Comparison of ENCODE assay signal across 1 cellular context in the genomic region with DNA sequence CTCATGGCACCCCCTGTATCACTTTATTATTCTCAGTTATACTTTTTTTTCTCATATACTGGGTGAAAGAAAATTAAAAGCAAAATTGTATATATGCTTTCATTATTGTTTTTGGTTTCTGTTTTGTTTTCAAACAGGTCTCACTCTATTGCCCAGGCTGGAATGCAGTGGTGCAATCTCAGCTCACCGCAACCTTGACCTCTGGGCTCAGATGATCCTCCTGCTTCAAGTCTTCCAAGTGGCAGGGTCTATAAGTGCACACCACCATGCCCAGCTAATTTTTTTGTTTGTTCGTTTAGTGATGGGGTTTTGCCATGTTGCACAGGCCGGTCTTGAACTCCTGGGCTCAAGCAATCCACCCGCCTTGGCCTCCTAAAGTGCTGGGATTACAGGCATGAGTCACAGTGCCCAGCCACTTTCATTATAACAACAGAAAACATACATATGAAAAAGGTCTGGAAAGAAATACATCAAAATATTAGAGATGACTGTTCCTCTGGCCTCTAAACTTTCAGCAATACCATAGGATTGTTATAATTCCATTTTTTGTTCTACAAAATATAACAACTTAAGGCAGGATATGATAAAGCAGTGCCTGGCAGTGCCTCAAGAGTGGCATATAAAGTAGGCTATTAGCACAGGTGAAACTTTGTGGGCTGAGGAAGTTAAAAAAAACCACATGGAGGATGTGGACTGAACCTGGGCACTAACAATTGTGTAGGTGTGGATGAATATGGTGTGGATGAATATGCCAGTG.
A peak's percentile ranks its signal among the peaks of the same experiment; 100 is the strongest.
TF ChIP-seq lines count a peak whose summit lies in the region.

No MANE protein-coding gene starts in this region.

TF ChIP-seq in HepG2, 621 proteins besides CTCF, POLR2A, EP300 and RAD21 (continued from another document and continues in another):
- TF ChIP-seq, protein P1, sequence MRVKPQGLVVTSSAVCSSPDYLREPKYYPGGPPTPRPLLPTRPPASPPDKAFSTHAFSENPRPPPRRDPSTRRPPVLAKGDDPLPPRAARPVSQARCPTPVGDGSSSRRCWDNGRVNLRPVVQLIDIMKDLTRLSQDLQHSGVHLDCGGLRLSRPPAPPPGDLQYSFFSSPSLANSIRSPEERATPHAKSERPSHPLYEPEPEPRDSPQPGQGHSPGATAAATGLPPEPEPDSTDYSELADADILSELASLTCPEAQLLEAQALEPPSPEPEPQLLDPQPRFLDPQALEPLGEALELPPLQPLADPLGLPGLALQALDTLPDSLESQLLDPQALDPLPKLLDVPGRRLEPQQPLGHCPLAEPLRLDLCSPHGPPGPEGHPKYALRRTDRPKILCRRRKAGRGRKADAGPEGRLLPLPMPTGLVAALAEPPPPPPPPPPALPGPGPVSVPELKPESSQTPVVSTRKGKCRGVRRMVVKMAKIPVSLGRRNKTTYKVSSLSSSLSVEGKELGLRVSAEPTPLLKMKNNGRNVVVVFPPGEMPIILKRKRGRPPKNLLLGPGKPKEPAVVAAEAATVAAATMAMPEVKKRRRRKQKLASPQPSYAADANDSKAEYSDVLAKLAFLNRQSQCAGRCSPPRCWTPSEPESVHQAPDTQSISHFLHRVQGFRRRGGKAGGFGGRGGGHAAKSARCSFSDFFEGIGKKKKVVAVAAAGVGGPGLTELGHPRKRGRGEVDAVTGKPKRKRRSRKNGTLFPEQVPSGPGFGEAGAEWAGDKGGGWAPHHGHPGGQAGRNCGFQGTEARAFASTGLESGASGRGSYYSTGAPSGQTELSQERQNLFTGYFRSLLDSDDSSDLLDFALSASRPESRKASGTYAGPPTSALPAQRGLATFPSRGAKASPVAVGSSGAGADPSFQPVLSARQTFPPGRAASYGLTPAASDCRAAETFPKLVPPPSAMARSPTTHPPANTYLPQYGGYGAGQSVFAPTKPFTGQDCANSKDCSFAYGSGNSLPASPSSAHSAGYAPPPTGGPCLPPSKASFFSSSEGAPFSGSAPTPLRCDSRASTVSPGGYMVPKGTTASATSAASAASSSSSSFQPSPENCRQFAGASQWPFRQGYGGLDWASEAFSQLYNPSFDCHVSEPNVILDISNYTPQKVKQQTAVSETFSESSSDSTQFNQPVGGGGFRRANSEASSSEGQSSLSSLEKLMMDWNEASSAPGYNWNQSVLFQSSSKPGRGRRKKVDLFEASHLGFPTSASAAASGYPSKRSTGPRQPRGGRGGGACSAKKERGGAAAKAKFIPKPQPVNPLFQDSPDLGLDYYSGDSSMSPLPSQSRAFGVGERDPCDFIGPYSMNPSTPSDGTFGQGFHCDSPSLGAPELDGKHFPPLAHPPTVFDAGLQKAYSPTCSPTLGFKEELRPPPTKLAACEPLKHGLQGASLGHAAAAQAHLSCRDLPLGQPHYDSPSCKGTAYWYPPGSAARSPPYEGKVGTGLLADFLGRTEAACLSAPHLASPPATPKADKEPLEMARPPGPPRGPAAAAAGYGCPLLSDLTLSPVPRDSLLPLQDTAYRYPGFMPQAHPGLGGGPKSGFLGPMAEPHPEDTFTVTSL (CRISPR knock-in tag; IDR thresholded peaks at IDR 0.05; ENCODE audit: borderline replicate concordance) = peak; percentile 48; the same call in 1 of the 2 replicates
- TF ChIP-seq XBP1 (CRISPR knock-in tag; IDR thresholded peaks at IDR 0.05) (no peak), SIX1 (CRISPR knock-in tag; IDR thresholded peaks at IDR 0.05; ENCODE audit: borderline replicate concordance) (peak; percentile 24; the same call in 1 of the 2 replicates), ZNF607 (CRISPR knock-in tag; IDR thresholded peaks at IDR 0.05; ENCODE audit: borderline replicate concordance) (no peak), U2AF1 (optimal IDR thresholded peaks at IDR 0.05; ENCODE audit: low read depth, low read length) (no peak), NR2F6 (IDR thresholded peaks at IDR 0.05) (peak; percentile 97), NR2F6 (CRISPR knock-in tag; IDR thresholded peaks at IDR 0.05) (peak; percentile 97), KLF9 (CRISPR knock-in tag; IDR thresholded peaks at IDR 0.05; ENCODE audit: low read depth) (0 out of 2 replicates have a peak, but pooled peaks have one; percentile 21), SIX4 (CRISPR knock-in tag; IDR thresholded peaks at IDR 0.05) (0 out of 2 replicates have a peak, but pooled peaks have one; percentile 39), CREB1 (IDR thresholded peaks at IDR 0.05) (no peak), CREB1 (CRISPR knock-in tag; IDR thresholded peaks at IDR 0.05) (peak; percentile 34; the same call in 1 of the 2 replicates), ZNF335 (CRISPR knock-in tag; IDR thresholded peaks at IDR 0.05) (no peak), RFX1 (IDR thresholded peaks at IDR 0.05) (no peak), ZNF564 (CRISPR knock-in tag; IDR thresholded peaks at IDR 0.05) (no peak), SAP130 (CRISPR knock-in tag; IDR thresholded peaks at IDR 0.05; ENCODE audit: low read depth) (0 out of 2 replicates have a peak, but pooled peaks have one; percentile 33), ZNF34 (CRISPR knock-in tag; IDR thresholded peaks at IDR 0.05; ENCODE audit: borderline replicate concordance) (no peak), HMG20B (CRISPR knock-in tag; conservative IDR thresholded peaks at IDR 0.05) (peak; percentile 62; the same call in 1 of the 2 replicates), ZNF20 (CRISPR knock-in tag; IDR thresholded peaks at IDR 0.05) (no peak), KDM6A (CRISPR knock-in tag; IDR thresholded peaks at IDR 0.05; ENCODE audit: low read depth) (0 out of 2 replicates have a peak, but pooled peaks have one; percentile 33), REPIN1 (CRISPR knock-in tag; IDR thresholded peaks at IDR 0.05; ENCODE audit: borderline replicate concordance, low read depth) (no peak), GATA4 (IDR thresholded peaks at IDR 0.05; ENCODE audit: borderline replicate concordance, low read depth) (no peak), KDM4B (CRISPR knock-in tag; IDR thresholded peaks at IDR 0.05) (no peak), ZNF644 (CRISPR knock-in tag; IDR thresholded peaks at IDR 0.05; ENCODE audit: low read depth) (peak; percentile 71), POLR2AphosphoS2 (IDR thresholded peaks at IDR 0.05; ENCODE audit: low read depth, low read length) (no peak), BCL6 (CRISPR knock-in tag; IDR thresholded peaks at IDR 0.05) (peak; percentile 64; the same call in 1 of the 2 replicates), HOXA3 (CRISPR knock-in tag; IDR thresholded peaks at IDR 0.05) (no peak), ZBTB7B (CRISPR knock-in tag; IDR thresholded peaks at IDR 0.05) (no peak), MTA1 (CRISPR knock-in tag; IDR thresholded peaks at IDR 0.05; ENCODE audit: borderline replicate concordance) (no peak), ZNF614 (CRISPR knock-in tag; IDR thresholded peaks at IDR 0.05; ENCODE audit: borderline replicate concordance) (0 out of 2 replicates have a peak, but pooled peaks have one; percentile 19), ZNF12 (CRISPR knock-in tag; IDR thresholded peaks at IDR 0.05) (no peak), HMGA1 (CRISPR knock-in tag; conservative IDR thresholded peaks at IDR 0.05) (no peak), MED1 (CRISPR knock-in tag; IDR thresholded peaks at IDR 0.05) (peak; percentile 43; the same call in 1 of the 2 replicates), ZFP82 (CRISPR knock-in tag; IDR thresholded peaks at IDR 0.05; ENCODE audit: borderline replicate concordance) (no peak), ZNF501 (CRISPR knock-in tag; IDR thresholded peaks at IDR 0.05) (no peak), HES4 (CRISPR knock-in tag; IDR thresholded peaks at IDR 0.05; ENCODE audit: borderline replicate concordance) (no peak), SOX13 (IDR thresholded peaks at IDR 0.05) (0 out of 2 replicates have a peak, but pooled peaks have one; percentile 18), SOX13 (CRISPR knock-in tag; conservative IDR thresholded peaks at IDR 0.05 in 1 of 2, IDR thresholded peaks at IDR 0.05 in 1 of 2) (peak in 1 of 2 experiments; percentile 76; a peak in 2 of 4 replicates), YEATS2 (CRISPR knock-in tag; IDR thresholded peaks at IDR 0.05; ENCODE audit: borderline replicate concordance) (no peak), SALL1 (CRISPR knock-in tag; IDR thresholded peaks at IDR 0.05) (peak; percentile 92), FOXA1 (IDR thresholded peaks at IDR 0.05) (no peak), FOXA1 (CRISPR knock-in tag; IDR thresholded peaks at IDR 0.05) (no peak), SOX5 (CRISPR knock-in tag; IDR thresholded peaks at IDR 0.05; ENCODE audit: borderline replicate concordance) (peak; percentile 52; the same call in 1 of the 2 replicates), U2AF2 (IDR thresholded peaks at IDR 0.05; ENCODE audit: low read depth, low read length) (no peak), ZMYM3 (CRISPR knock-in tag; IDR thresholded peaks at IDR 0.05) (peak; percentile 48; the same call in 1 of the 2 replicates)
- TF ChIP-seq, protein P2, sequence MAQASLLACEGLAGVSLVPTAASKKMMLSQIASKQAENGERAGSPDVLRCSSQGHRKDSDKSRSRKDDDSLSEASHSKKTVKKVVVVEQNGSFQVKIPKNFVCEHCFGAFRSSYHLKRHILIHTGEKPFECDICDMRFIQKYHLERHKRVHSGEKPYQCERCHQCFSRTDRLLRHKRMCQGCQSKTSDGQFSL (CRISPR knock-in tag; IDR thresholded peaks at IDR 0.05) = no peak
- TF ChIP-seq, protein P3, sequence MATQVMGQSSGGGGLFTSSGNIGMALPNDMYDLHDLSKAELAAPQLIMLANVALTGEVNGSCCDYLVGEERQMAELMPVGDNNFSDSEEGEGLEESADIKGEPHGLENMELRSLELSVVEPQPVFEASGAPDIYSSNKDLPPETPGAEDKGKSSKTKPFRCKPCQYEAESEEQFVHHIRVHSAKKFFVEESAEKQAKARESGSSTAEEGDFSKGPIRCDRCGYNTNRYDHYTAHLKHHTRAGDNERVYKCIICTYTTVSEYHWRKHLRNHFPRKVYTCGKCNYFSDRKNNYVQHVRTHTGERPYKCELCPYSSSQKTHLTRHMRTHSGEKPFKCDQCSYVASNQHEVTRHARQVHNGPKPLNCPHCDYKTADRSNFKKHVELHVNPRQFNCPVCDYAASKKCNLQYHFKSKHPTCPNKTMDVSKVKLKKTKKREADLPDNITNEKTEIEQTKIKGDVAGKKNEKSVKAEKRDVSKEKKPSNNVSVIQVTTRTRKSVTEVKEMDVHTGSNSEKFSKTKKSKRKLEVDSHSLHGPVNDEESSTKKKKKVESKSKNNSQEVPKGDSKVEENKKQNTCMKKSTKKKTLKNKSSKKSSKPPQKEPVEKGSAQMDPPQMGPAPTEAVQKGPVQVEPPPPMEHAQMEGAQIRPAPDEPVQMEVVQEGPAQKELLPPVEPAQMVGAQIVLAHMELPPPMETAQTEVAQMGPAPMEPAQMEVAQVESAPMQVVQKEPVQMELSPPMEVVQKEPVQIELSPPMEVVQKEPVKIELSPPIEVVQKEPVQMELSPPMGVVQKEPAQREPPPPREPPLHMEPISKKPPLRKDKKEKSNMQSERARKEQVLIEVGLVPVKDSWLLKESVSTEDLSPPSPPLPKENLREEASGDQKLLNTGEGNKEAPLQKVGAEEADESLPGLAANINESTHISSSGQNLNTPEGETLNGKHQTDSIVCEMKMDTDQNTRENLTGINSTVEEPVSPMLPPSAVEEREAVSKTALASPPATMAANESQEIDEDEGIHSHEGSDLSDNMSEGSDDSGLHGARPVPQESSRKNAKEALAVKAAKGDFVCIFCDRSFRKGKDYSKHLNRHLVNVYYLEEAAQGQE (IDR thresholded peaks at IDR 0.05; ENCODE audit: borderline replicate concordance in 1 of 2, low read depth in 1 of 2, low read length in 2 of 2) = 0 out of 4 replicates have a peak, but pooled peaks of 1 of the 2 experiments have one; percentile 21
- TF ChIP-seq, protein P4, sequence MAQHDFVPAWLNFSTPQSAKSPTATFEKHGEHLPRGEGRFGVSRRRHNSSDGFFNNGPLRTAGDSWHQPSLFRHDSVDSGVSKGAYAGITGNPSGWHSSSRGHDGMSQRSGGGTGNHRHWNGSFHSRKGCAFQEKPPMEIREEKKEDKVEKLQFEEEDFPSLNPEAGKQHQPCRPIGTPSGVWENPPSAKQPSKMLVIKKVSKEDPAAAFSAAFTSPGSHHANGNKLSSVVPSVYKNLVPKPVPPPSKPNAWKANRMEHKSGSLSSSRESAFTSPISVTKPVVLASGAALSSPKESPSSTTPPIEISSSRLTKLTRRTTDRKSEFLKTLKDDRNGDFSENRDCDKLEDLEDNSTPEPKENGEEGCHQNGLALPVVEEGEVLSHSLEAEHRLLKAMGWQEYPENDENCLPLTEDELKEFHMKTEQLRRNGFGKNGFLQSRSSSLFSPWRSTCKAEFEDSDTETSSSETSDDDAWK (CRISPR knock-in tag; IDR thresholded peaks at IDR 0.05) = no peak
- TF ChIP-seq, protein P5, sequence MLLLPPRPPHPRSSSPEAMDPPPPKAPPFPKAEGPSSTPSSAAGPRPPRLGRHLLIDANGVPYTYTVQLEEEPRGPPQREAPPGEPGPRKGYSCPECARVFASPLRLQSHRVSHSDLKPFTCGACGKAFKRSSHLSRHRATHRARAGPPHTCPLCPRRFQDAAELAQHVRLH (CRISPR knock-in tag; IDR thresholded peaks at IDR 0.05; ENCODE audit: borderline replicate concordance, low read depth) = peak; percentile 38; the same call in 1 of the 2 replicates
- TF ChIP-seq, protein P6, sequence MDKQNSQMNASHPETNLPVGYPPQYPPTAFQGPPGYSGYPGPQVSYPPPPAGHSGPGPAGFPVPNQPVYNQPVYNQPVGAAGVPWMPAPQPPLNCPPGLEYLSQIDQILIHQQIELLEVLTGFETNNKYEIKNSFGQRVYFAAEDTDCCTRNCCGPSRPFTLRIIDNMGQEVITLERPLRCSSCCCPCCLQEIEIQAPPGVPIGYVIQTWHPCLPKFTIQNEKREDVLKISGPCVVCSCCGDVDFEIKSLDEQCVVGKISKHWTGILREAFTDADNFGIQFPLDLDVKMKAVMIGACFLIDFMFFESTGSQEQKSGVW (CRISPR knock-in tag; IDR thresholded peaks at IDR 0.05; ENCODE audit: borderline replicate concordance) = no peak
- TF ChIP-seq, protein P7, sequence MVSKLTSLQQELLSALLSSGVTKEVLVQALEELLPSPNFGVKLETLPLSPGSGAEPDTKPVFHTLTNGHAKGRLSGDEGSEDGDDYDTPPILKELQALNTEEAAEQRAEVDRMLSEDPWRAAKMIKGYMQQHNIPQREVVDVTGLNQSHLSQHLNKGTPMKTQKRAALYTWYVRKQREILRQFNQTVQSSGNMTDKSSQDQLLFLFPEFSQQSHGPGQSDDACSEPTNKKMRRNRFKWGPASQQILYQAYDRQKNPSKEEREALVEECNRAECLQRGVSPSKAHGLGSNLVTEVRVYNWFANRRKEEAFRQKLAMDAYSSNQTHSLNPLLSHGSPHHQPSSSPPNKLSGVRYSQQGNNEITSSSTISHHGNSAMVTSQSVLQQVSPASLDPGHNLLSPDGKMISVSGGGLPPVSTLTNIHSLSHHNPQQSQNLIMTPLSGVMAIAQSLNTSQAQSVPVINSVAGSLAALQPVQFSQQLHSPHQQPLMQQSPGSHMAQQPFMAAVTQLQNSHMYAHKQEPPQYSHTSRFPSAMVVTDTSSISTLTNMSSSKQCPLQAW (CRISPR knock-in tag; IDR thresholded peaks at IDR 0.05) = no peak
- TF ChIP-seq, protein P8, sequence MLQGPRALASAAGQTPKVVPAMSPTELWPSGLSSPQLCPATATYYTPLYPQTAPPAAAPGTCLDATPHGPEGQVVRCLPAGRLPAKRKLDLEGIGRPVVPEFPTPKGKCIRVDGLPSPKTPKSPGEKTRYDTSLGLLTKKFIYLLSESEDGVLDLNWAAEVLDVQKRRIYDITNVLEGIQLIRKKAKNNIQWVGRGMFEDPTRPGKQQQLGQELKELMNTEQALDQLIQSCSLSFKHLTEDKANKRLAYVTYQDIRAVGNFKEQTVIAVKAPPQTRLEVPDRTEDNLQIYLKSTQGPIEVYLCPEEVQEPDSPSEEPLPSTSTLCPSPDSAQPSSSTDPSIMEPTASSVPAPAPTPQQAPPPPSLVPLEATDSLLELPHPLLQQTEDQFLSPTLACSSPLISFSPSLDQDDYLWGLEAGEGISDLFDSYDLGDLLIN (CRISPR knock-in tag; IDR thresholded peaks at IDR 0.05; ENCODE audit: borderline replicate concordance) = no peak
